Comparison of ENCODE assay signal across 9 cellular contexts in the genomic region with DNA sequence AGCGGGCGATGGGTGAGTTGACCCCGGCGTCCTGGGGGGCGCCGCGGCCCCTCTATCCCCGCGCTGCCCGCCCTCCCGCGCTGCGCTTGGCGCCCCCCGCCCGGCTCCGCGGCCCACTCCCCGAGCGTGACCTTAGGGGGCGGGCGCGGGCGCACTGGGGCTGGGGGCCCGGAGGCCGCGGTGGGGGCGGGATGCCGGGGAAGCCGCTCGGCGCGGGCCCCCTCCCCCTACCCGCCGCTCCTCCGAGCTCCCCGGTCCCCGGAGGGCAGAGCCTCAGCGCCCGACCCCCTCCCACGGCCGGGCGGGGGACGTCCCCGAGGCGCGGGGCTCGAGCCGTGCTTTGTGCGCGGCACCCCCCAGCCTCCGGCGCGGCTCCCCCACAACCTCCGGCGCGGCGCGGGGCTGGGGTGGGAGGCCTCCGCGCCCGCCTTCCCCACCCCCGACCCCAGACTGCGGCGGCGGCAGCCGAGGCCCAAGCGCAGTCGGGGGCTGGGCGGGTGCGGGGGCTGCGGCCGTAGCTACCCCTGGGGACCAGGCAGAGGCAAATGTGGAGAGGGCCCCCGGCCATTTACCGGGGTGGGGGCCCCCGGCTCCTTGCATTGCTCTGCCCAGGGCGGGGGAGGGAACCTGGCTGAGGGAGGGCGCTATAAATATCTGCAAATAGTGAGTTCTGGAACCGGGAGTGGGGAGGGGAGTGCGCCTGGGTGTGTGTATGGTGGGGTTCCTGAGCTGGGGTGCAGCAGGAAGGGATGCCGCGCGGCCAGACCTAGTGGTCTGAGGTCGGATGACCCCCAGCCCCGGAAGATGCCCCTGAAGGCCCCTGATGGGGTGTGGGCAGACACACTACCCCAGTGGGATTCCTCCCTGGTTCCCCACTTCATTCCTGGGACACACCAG. TPM values are rescaled to one million over a fixed set of nuclear protein-coding genes. Genes with fewer than 3 reads are reported as not detected.
DNase-seq lines count a peak whose midpoint lies in the region; ATAC-seq and TF ChIP-seq lines count a peak whose summit lies in the region.
"Had no signal": no experiment of that assay in that cellular context is flagged by ENCODE, and none has a peak within 500 bp of the region (broad histone marks: within the 10 kb centered on the region; RNA-seq: fewer than 3 reads in every experiment).

No MANE protein-coding gene starts in this region.

- peak overlapping the region; percentile 10; the same call in 1 of the 2 replicates for H3K4me3 ChIP-seq in WI38 (ENCODE audit: low read depth, low read length)

- H3K27ac Mint-ChIP-seq in stimulated activated effector memory CD8-positive, alpha-beta T cell treated with anti-CD3 and anti-CD28 coated beads, Interleukin-12 subunit alpha, Interleukin-12 subunit beta, amount 100 ng/mL, for 72 hours = no peak overlapping the region

- TF ChIP-seq CTCF in WI38 (IDR thresholded peaks at IDR 0.05; ENCODE audit: low read depth, low read length) = no peak

- intact Hi-C loops in left ventricle myocardium superior (cut with micrococcal nuclease) (no loop called here), posterior vena cava (cut with DNase I) (no loop called here)

- ATAC-seq in left ventricle myocardium superior = peak; percentile 37
- ATAC-seq in stimulated activated effector memory CD8-positive, alpha-beta T cell treated with anti-CD3 and anti-CD28 coated beads, Interleukin-12 subunit alpha, Interleukin-12 subunit beta, amount 100 ng/mL, for 72 hours = no peak
- ATAC-seq in GM18520 (IDR thresholded peaks at IDR 0.05; ENCODE audit: unreplicated experiment) = no peak

- DNase-seq in left ventricle myocardium superior (no peak), SW480 (ENCODE audit: low spot score) (no peak), posterior vena cava (ENCODE audit: low spot score) (no peak)
- no peak for DNase-seq in stimulated activated effector memory CD8-positive, alpha-beta T cell treated with anti-CD3 and anti-CD28 coated beads, Interleukin-12 subunit alpha, Interleukin-12 subunit beta, amount 100 ng/mL, for 72 hours (ENCODE audit: low spot score in 2 of 2)
- no peak for DNase-seq in stimulated activated CD4-positive, alpha-beta T cell treated with anti-CD3 and anti-CD28 coated beads, Interleukin-1b, Interleukin-23, amount 100 ng/mL, for 48 hours
- DNase-seq: activated CD4-positive, alpha-beta T cell treated with anti-CD3 and anti-CD28 coated beads for 1 hour had no signal

- peaks cover 17% of the 10 kb centered on the region for H3K4me1 Mint-ChIP-seq in stimulated activated effector memory CD8-positive, alpha-beta T cell treated with anti-CD3 and anti-CD28 coated beads, Interleukin-12 subunit alpha, Interleukin-12 subunit beta, amount 100 ng/mL, for 72 hours

- H3K36me3 Mint-ChIP-seq in stimulated activated effector memory CD8-positive, alpha-beta T cell treated with anti-CD3 and anti-CD28 coated beads, Interleukin-12 subunit alpha, Interleukin-12 subunit beta, amount 100 ng/mL, for 72 hours = no peaks in the 10 kb centered on the region

- peak overlapping the region; percentile 58 for H3K4me3 Mint-ChIP-seq in stimulated activated effector memory CD8-positive, alpha-beta T cell treated with anti-CD3 and anti-CD28 coated beads, Interleukin-12 subunit alpha, Interleukin-12 subunit beta, amount 100 ng/mL, for 72 hours

- TF ChIP-seq POLR2A in GM19099 (IDR thresholded peaks at IDR 0.05; ENCODE audit: extremely low read depth, insufficient read length, low read depth) = peak; percentile 29

- H3K9me3 Mint-ChIP-seq in stimulated activated effector memory CD8-positive, alpha-beta T cell treated with anti-CD3 and anti-CD28 coated beads, Interleukin-12 subunit alpha, Interleukin-12 subunit beta, amount 100 ng/mL, for 72 hours = no peaks in the 10 kb centered on the region

RNA-seq across cellular contexts. Expression of gene MGAT3, which starts 1.0 kb away (rescaled TPM):
- 6.3 TPM for total RNA-seq in left ventricle myocardium superior
- total RNA-seq in posterior vena cava = 1 to 10 TPM; 2.3 to 3.2 TPM

RNA-seq across cellular contexts. Expression of gene MIEF1, which starts 44.3 kb away (rescaled TPM):
- 16.1 TPM for total RNA-seq in left ventricle myocardium superior
- total RNA-seq in posterior vena cava = 10 to 100 TPM; 16.5 to 16.8 TPM

RNA-seq across cellular contexts. Expression of gene TAB1, which starts 58.2 kb away (rescaled TPM):
- total RNA-seq in left ventricle myocardium superior (18.4 TPM), posterior vena cava (10 to 100 TPM; 20.0 to 20.7 TPM)
